ENCODE assay signal across 12 cellular contexts in genomic region chr14:55098561-55098898, GRCh38. TPM values are rescaled to one million over a fixed set of nuclear protein-coding genes. Genes with fewer than 3 reads are reported as not detected.
DNase-seq lines count a peak whose midpoint lies in the region; ATAC-seq and TF ChIP-seq lines count a peak whose summit lies in the region.
"Had no signal": no experiment of that assay in that cellular context is flagged by ENCODE, and none has a peak within 500 bp of the region (broad histone marks: within the 10 kb centered on the region; RNA-seq: fewer than 3 reads in every experiment).

No MANE protein-coding gene starts in this region.

- H4K5ac ChIP-seq in mesendoderm (ENCODE audit: low read length): no peak overlapping the region

- H3K4me3 Mint-ChIP-seq in activated T-cell treated with anti-CD3 and anti-CD28 coated beads, Interleukin-2, amount 50 U/mL, for 72 hours: peak overlapping the region; percentile 51 to 59
- no peak overlapping the region for H3K4me3 Mint-ChIP-seq in activated T-cell treated with anti-CD3 and anti-CD28 coated beads, Interleukin-2, amount 50 U/mL, for 4 hours
- peak overlapping the region; percentile 47 for H3K4me3 Mint-ChIP-seq in activated CD4-positive, alpha-beta memory T cell treated with anti-CD3 and anti-CD28 coated beads, Interleukin-2, amount 10 ng/mL, durations not matched to agents 7 days and 5 days
- peak overlapping the region; percentile 25 to 61 (median 59) for H3K4me3 Mint-ChIP-seq in immature natural killer cell

- no peak overlapping the region for H3K4ac ChIP-seq in mesendoderm (ENCODE audit: low read depth, low read length)

- no peaks in the 10 kb centered on the region for H3K79me1 ChIP-seq in mesendoderm (ENCODE audit: low read length)

- no peak for DNase-seq in activated T-cell treated with anti-CD3 and anti-CD28 coated beads, Interleukin-2, amount 50 U/mL, for 72 hours
- DNase-seq in activated T-cell treated with anti-CD3 and anti-CD28 coated beads, Interleukin-2, amount 50 U/mL, for 4 hours: no peak
- no peak for DNase-seq in activated CD4-positive, alpha-beta memory T cell treated with anti-CD3 and anti-CD28 coated beads, Interleukin-2, amount 10 ng/mL, durations not matched to agents 7 days and 5 days
- DNase-seq in immature natural killer cell (no peak), tibial nerve (ENCODE audit: low spot score in 2 of 2) (no peak), mesendoderm (no peak), GM10248 (ENCODE audit: extremely low spot score) (no peak)
- no peak for DNase-seq in stimulated activated CD4-positive, alpha-beta T cell treated with anti-CD3 and anti-CD28 coated beads, Interleukin-15, amount 100 ng/mL, for 24 hours
- DNase-seq: cortex of kidney, NCI-H146, retina had no signal

- peaks cover 0 to 1% of the 10 kb centered on the region in 2 donors for H3K36me3 Mint-ChIP-seq in activated T-cell treated with anti-CD3 and anti-CD28 coated beads, Interleukin-2, amount 50 U/mL, for 72 hours (ENCODE audit: insufficient read depth in 2 of 2)
- no peaks in the 10 kb centered on the region for H3K36me3 Mint-ChIP-seq in activated T-cell treated with anti-CD3 and anti-CD28 coated beads, Interleukin-2, amount 50 U/mL, for 4 hours (ENCODE audit: insufficient read depth)
- H3K36me3 Mint-ChIP-seq in activated CD4-positive, alpha-beta memory T cell treated with anti-CD3 and anti-CD28 coated beads, Interleukin-2, amount 10 ng/mL, durations not matched to agents 7 days and 5 days (ENCODE audit: low read depth): no peaks in the 10 kb centered on the region
- no peaks in the 10 kb centered on the region for H3K36me3 Mint-ChIP-seq in immature natural killer cell

- peaks cover 48% of the 10 kb centered on the region for H3K4me1 Mint-ChIP-seq in activated T-cell treated with anti-CD3 and anti-CD28 coated beads, Interleukin-2, amount 50 U/mL, for 72 hours (ENCODE audit: low read depth)
- peaks cover 40% of the 10 kb centered on the region for H3K4me1 Mint-ChIP-seq in activated T-cell treated with anti-CD3 and anti-CD28 coated beads, Interleukin-2, amount 50 U/mL, for 4 hours (ENCODE audit: low read depth)
- peaks cover 59% of the 10 kb centered on the region for H3K4me1 Mint-ChIP-seq in activated CD4-positive, alpha-beta memory T cell treated with anti-CD3 and anti-CD28 coated beads, Interleukin-2, amount 10 ng/mL, durations not matched to agents 7 days and 5 days
- peaks cover 33 to 45% of the 10 kb centered on the region in 2 donors for H3K4me1 Mint-ChIP-seq in immature natural killer cell

- TF ChIP-seq EP300 in tibial nerve (IDR thresholded peaks at IDR 0.05): no peak

- CTCF ChIA-PET in activated CD4-positive, alpha-beta memory T cell treated with anti-CD3 and anti-CD28 coated beads, Interleukin-2, amount 10 ng/mL, durations not matched to agents 7 days and 5 days (lab: Charles Lee): interaction anchor here (0.9 to 2.2 kb wide), 6 partner anchors 10 to 47 kb away, joined by 3 to 8 read pairs (median 3); partner anchors contain the start of genes LGALS3 and MAPK1IP1L
- CTCF ChIA-PET in GM10248 (lab: Yijun Ruan, JAX): interaction anchor here (0.9 to 1.9 kb wide), 10 partner anchors 9 to 287 kb away, joined by 3 to 11 read pairs (median 4); partner anchors contain the start of genes MAPK1IP1L, SOCS4 and WDHD1

- no peak for ATAC-seq in activated T-cell treated with anti-CD3 and anti-CD28 coated beads, Interleukin-2, amount 50 U/mL, for 72 hours (replicated peaks in 1 of 2)
- ATAC-seq in activated T-cell treated with anti-CD3 and anti-CD28 coated beads, Interleukin-2, amount 50 U/mL, for 4 hours: no peak

- no peaks in the 10 kb centered on the region for H3K36me3 ChIP-seq in tibial nerve
- no peaks in the 10 kb centered on the region for H3K36me3 ChIP-seq in mesendoderm (ENCODE audit: control insufficient read depth, insufficient read depth, low read length)

- H2BK5ac ChIP-seq in mesendoderm (ENCODE audit: low read length): no peak overlapping the region

- H3K4me1 ChIP-seq in tibial nerve (peaks cover 0 to 66% (median 39%) of the 10 kb centered on the region in 4 donors), mesendoderm (ENCODE audit: control insufficient read depth, low read depth, low read length) (peaks cover 7% of the 10 kb centered on the region)

- H3K27ac ChIP-seq in tibial nerve: peak overlapping the region in 3 of 4 donors; percentile 62 to 99 (median 96)
- no peak overlapping the region for H3K27ac ChIP-seq in mesendoderm (ENCODE audit: low read depth, low read length)

- no peak overlapping the region for H3K56ac ChIP-seq in mesendoderm (ENCODE audit: low read length)

- no peak overlapping the region for H3K4me2 ChIP-seq in mesendoderm (ENCODE audit: low read length)

- H3K4me3 ChIP-seq in tibial nerve: no peak overlapping the region
- H3K4me3 ChIP-seq in mesendoderm (ENCODE audit: low read length): no peak overlapping the region
- H3K4me3 ChIP-seq: lung had no signal

- H2BK15ac ChIP-seq in mesendoderm (replicated peaks; ENCODE audit: low read depth): no peak overlapping the region

- no peaks in the 10 kb centered on the region for H3K27me3 ChIP-seq in tibial nerve
- H3K27me3 ChIP-seq in mesendoderm (ENCODE audit: insufficient read depth, low read length, poor library complexity): no peaks in the 10 kb centered on the region

- no peak overlapping the region for H3K18ac ChIP-seq in mesendoderm (ENCODE audit: low read length)

- H3K9me3 ChIP-seq in tibial nerve: no peaks in the 10 kb centered on the region

- no peak for TF ChIP-seq CTCF in tibial nerve (IDR thresholded peaks at IDR 0.05)
- TF ChIP-seq CTCF in GM10248 (IDR thresholded peaks at IDR 0.05; ENCODE audit: control extremely low read depth, extremely low read depth, low read depth, missing control alignments): no peak

- H2AK5ac ChIP-seq in mesendoderm (ENCODE audit: low read length): no peak overlapping the region

- H3K27ac Mint-ChIP-seq in activated T-cell treated with anti-CD3 and anti-CD28 coated beads, Interleukin-2, amount 50 U/mL, for 72 hours: peak overlapping the region; percentile 49
- peak overlapping the region; percentile 94 for H3K27ac Mint-ChIP-seq in activated CD4-positive, alpha-beta memory T cell treated with anti-CD3 and anti-CD28 coated beads, Interleukin-2, amount 10 ng/mL, durations not matched to agents 7 days and 5 days
- H3K27ac Mint-ChIP-seq in immature natural killer cell: peak overlapping the region; percentile 76 to 93 (median 88)

- H4K8ac ChIP-seq in mesendoderm (ENCODE audit: low read depth, low read length): no peak overlapping the region

- no peak for TF ChIP-seq POLR2A in tibial nerve (IDR thresholded peaks at IDR 0.05)

- H3K23ac ChIP-seq in mesendoderm (ENCODE audit: low read length): no peak overlapping the region

- no peak overlapping the region for H2BK120ac ChIP-seq in mesendoderm (ENCODE audit: low read depth, low read length)

- no peaks in the 10 kb centered on the region for H3K27me3 Mint-ChIP-seq in activated T-cell treated with anti-CD3 and anti-CD28 coated beads, Interleukin-2, amount 50 U/mL, for 72 hours (ENCODE audit: low read depth)
- no peaks in the 10 kb centered on the region for H3K27me3 Mint-ChIP-seq in activated T-cell treated with anti-CD3 and anti-CD28 coated beads, Interleukin-2, amount 50 U/mL, for 4 hours (ENCODE audit: low read depth)
- H3K27me3 Mint-ChIP-seq in activated CD4-positive, alpha-beta memory T cell treated with anti-CD3 and anti-CD28 coated beads, Interleukin-2, amount 10 ng/mL, durations not matched to agents 7 days and 5 days: no peaks in the 10 kb centered on the region
- peaks cover 0 to 3% (median 0%) of the 10 kb centered on the region in 3 donors for H3K27me3 Mint-ChIP-seq in immature natural killer cell (ENCODE audit: low read depth in 3 of 3)

- POLR2A ChIA-PET in activated CD4-positive, alpha-beta memory T cell treated with anti-CD3 and anti-CD28 coated beads, Interleukin-2, amount 10 ng/mL, durations not matched to agents 7 days and 5 days (lab: Charles Lee): interaction anchor here (1.0 to 2.8 kb wide), 13 partner anchors 9 to 93 kb away, joined by 3 to 24 read pairs (median 9); partner anchors contain the start of genes DLGAP5, LGALS3 and MAPK1IP1L
- POLR2A ChIA-PET in GM10248 (lab: Yijun Ruan, JAX): no interaction called here

- no peak overlapping the region for H3K9ac ChIP-seq in mesendoderm (ENCODE audit: low read length)

- no peaks in the 10 kb centered on the region for H3K79me2 ChIP-seq in mesendoderm (ENCODE audit: control insufficient read depth, insufficient read depth, low read length)

- WGBS in tibial nerve, 2 donors: 81 to 86% methylated on average over 1 of the region's 1 CpG
- WGBS in mesendoderm (ENCODE audit: extremely low coverage, insufficient coverage, low lambda C conversion rate): no CpG with 5 or more reads among the region's 1 CpG

- H3K9me3 Mint-ChIP-seq in activated T-cell treated with anti-CD3 and anti-CD28 coated beads, Interleukin-2, amount 50 U/mL, for 72 hours: no peaks in the 10 kb centered on the region
- H3K9me3 Mint-ChIP-seq in activated T-cell treated with anti-CD3 and anti-CD28 coated beads, Interleukin-2, amount 50 U/mL, for 4 hours: no peaks in the 10 kb centered on the region
- no peaks in the 10 kb centered on the region for H3K9me3 Mint-ChIP-seq in activated CD4-positive, alpha-beta memory T cell treated with anti-CD3 and anti-CD28 coated beads, Interleukin-2, amount 10 ng/mL, durations not matched to agents 7 days and 5 days
- H3K9me3 Mint-ChIP-seq in immature natural killer cell: no peaks in the 10 kb centered on the region

RNA-seq across cellular contexts. Expression of gene LGALS3, which starts 30.5 kb away (rescaled TPM):
- total RNA-seq in activated T-cell treated with anti-CD3 and anti-CD28 coated beads, Interleukin-2, amount 50 U/mL, for 72 hours: 10 to 100 TPM; 13.9 to 22.3 TPM
- 10 to 100 TPM in 2 of 3 donors, 1 to 10 TPM in 1; 7.3 to 18.9 (median 12.2) TPM for total RNA-seq in activated T-cell treated with anti-CD3 and anti-CD28 coated beads, Interleukin-2, amount 50 U/mL, for 4 hours
- total RNA-seq in activated CD4-positive, alpha-beta memory T cell treated with anti-CD3 and anti-CD28 coated beads, Interleukin-2, amount 10 ng/mL, durations not matched to agents 7 days and 5 days: 10 to 100 TPM; 70.5 to 71.3 TPM
- polyA plus RNA-seq in immature natural killer cell: 10 to 100 TPM; 23.3 to 58.2 (median 40.5) TPM
- 100 to 1,000 TPM; 246 to 526 (median 339) TPM for total RNA-seq in tibial nerve
- polyA plus RNA-seq in mesendoderm (2013, experiment 1 of 2): 9.2 TPM
- 9.7 TPM for polyA plus RNA-seq in mesendoderm (2013, experiment 2 of 2)

RNA-seq across cellular contexts. Expression of gene MAPK1IP1L, which starts 47.1 kb away (rescaled TPM):
- total RNA-seq in activated T-cell treated with anti-CD3 and anti-CD28 coated beads, Interleukin-2, amount 50 U/mL, for 72 hours: 10 to 100 TPM; 90.9 to 91.4 TPM
- total RNA-seq in activated T-cell treated with anti-CD3 and anti-CD28 coated beads, Interleukin-2, amount 50 U/mL, for 4 hours: 100 to 1,000 TPM; 139 to 148 (median 141) TPM
- total RNA-seq in activated CD4-positive, alpha-beta memory T cell treated with anti-CD3 and anti-CD28 coated beads, Interleukin-2, amount 10 ng/mL, durations not matched to agents 7 days and 5 days: 100 to 1,000 TPM; 100 to 104 TPM
- 10 to 100 TPM; 50.0 to 85.0 (median 79.7) TPM for polyA plus RNA-seq in immature natural killer cell
- 10 to 100 TPM; 25.3 to 54.0 (median 41.9) TPM for total RNA-seq in tibial nerve
- polyA plus RNA-seq in mesendoderm (2013, experiment 1 of 2): 148 TPM
- 159 TPM for polyA plus RNA-seq in mesendoderm (2013, experiment 2 of 2)
